Comparison of ENCODE assay signal across 8 cellular contexts in genomic region chr1:235011599-235012435, GRCh38.
DNase-seq lines count a peak whose midpoint lies in the region; ATAC-seq, FAIRE-seq and TF ChIP-seq lines count a peak whose summit lies in the region.

No MANE protein-coding gene starts in this region.

- peak overlapping the region; percentile 89 for H2AFZ ChIP-seq in Karpas-422 (ENCODE audit: low read length)

- H3K27me3 ChIP-seq in Karpas-422 (ENCODE audit: low read length), result no peaks in the 10 kb centered on the region

- H3K9me2 ChIP-seq in Karpas-422 (replicated peaks; ENCODE audit: insufficient read depth, low read length), result no peaks in the 10 kb centered on the region

- no peaks in the 10 kb centered on the region for H3K79me2 ChIP-seq in Karpas-422 (ENCODE audit: low read length)

- no peak for FAIRE-seq in D721Med (lab: Jason Lieb, UNC)

- peaks cover 30% of the 10 kb centered on the region for H3K4me1 ChIP-seq in Karpas-422 (ENCODE audit: low read length)

- H3K4me2 ChIP-seq in Karpas-422 (ENCODE audit: low read depth, low read length, poor library complexity, severe bottlenecking), result peak overlapping the region; percentile 28

- peak overlapping the region; percentile 15; the same call in 1 of the 2 replicates for H3K4me3 ChIP-seq in Karpas-422 (ENCODE audit: low read length)

- H3K9me3 ChIP-seq in Karpas-422 (ENCODE audit: low read length), result no peaks in the 10 kb centered on the region

- ATAC-seq in GM21717 (IDR thresholded peaks at IDR 0.05; ENCODE audit: unreplicated experiment), result peak; percentile 73

- peak; percentile 100 for DNase-seq in EL
- peak; percentile 58 for DNase-seq in Karpas-422
- peak; percentile 92 for DNase-seq in activated CD4-positive, alpha-beta T cell treated with anti-CD3 and anti-CD28 coated beads for 1 hour
- peak; percentile 98 for DNase-seq in central memory CD4-positive, alpha-beta T cell
- DNase-seq in middle frontal gyrus (ENCODE audit: extremely low spot score, low spot score), result peak; percentile 12
- peak; percentile 93 to 97 for DNase-seq in stimulated activated CD8-positive, alpha-beta memory T cell treated with anti-CD3 and anti-CD28 coated beads, Interleukin-7, amount 100 ng/mL, for 4 hours (ENCODE audit: low read depth in 2 of 2)
- no peak for DNase-seq in D721Med (ENCODE audit: insufficient read length, low spot score)

- H3K27ac ChIP-seq in Karpas-422 (ENCODE audit: low read length), result no peak overlapping the region

- no peaks in the 10 kb centered on the region for H4K20me1 ChIP-seq in Karpas-422 (ENCODE audit: insufficient read depth, low read depth, low read length)

- no peaks in the 10 kb centered on the region for H3K36me3 ChIP-seq in Karpas-422 (ENCODE audit: insufficient read depth, low read length)

- no peak for TF ChIP-seq CTCF in D721Med (IDR thresholded peaks at IDR 0.05; ENCODE audit: insufficient read depth, missing control alignments)

- H3K9ac ChIP-seq in Karpas-422 (ENCODE audit: low read length), result peak overlapping the region; percentile 20; the same call in 1 of the 2 replicates
